8 cellular contexts compared by ENCODE assay signal in the genomic region with DNA sequence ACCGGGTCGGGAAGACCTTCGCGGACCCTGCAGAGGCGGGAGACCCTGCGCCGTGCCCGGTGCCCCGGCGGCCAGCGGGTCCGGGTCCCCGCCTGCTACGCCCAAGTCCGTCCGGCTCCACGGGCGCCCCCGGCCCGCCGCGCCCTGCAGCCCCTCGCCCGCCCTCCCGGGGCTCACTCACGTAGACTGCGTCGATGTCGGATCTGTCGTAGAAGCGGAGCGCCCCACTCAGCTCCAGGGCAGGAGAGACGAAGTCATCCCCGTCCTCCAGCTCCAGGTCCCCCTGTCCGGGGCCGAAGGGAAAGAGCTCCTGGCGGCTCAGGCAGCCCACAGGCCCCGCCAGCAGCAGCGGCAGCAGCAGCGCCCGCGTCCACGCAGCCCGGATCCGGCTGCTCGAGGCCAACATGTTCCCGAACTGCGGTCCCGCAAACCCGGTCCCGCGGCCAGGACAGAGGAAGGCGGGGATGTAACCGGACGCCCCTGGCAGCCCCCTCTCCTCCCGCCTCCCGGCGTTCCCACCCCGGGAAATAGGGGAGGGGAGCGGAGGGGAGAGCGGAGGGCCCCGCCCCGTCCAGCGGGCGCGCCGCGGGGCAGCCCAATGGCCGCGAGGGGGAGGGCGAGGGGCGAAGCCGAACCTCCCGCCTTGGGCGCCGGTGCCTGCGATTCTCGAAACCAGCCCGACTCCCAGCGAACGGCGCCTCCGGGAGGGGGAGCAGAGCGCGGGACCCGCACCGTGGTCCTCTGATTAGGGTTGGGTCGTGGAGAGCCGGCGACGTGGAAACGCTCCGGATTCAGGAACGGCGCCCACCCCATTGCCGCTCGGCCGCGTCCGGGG. TPM values are rescaled to one million over a fixed set of nuclear protein-coding genes. Genes with fewer than 3 reads are reported as not detected.
A peak's percentile ranks its signal among the peaks of the same experiment; 100 is the strongest.
DNase-seq lines count a peak whose midpoint lies in the region; ATAC-seq and TF ChIP-seq lines count a peak whose summit lies in the region.

A gene with protein sequence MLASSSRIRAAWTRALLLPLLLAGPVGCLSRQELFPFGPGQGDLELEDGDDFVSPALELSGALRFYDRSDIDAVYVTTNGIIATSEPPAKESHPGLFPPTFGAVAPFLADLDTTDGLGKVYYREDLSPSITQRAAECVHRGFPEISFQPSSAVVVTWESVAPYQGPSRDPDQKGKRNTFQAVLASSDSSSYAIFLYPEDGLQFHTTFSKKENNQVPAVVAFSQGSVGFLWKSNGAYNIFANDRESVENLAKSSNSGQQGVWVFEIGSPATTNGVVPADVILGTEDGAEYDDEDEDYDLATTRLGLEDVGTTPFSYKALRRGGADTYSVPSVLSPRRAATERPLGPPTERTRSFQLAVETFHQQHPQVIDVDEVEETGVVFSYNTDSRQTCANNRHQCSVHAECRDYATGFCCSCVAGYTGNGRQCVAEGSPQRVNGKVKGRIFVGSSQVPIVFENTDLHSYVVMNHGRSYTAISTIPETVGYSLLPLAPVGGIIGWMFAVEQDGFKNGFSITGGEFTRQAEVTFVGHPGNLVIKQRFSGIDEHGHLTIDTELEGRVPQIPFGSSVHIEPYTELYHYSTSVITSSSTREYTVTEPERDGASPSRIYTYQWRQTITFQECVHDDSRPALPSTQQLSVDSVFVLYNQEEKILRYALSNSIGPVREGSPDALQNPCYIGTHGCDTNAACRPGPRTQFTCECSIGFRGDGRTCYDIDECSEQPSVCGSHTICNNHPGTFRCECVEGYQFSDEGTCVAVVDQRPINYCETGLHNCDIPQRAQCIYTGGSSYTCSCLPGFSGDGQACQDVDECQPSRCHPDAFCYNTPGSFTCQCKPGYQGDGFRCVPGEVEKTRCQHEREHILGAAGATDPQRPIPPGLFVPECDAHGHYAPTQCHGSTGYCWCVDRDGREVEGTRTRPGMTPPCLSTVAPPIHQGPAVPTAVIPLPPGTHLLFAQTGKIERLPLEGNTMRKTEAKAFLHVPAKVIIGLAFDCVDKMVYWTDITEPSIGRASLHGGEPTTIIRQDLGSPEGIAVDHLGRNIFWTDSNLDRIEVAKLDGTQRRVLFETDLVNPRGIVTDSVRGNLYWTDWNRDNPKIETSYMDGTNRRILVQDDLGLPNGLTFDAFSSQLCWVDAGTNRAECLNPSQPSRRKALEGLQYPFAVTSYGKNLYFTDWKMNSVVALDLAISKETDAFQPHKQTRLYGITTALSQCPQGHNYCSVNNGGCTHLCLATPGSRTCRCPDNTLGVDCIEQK (minus strand): TSS at position 417 of the 835 bp plus-strand sequence. CDS start 11 bp downstream, at position 406.

- peak; percentile 39 for DNase-seq in stimulated activated CD4-positive, alpha-beta T cell treated with anti-CD3 and anti-CD28 coated beads, Interleukin-15, amount 100 ng/mL, for 24 hours
- DNase-seq in stimulated activated CD4-positive, alpha-beta T cell treated with anti-CD3 and anti-CD28 coated beads, Interleukin-4, amount 100 ng/mL, for 24 hours: no peak
- DNase-seq in MG63 (peak; percentile 84), activated T-cell treated with anti-CD3 and anti-CD28 coated beads for 48 hours (ENCODE audit: low read depth) (peak; percentile 10), epithelial cell of proximal tubule (ENCODE audit: low read depth) (no peak), mesothelial cell of epicardium (ENCODE audit: low spot score in 2 of 2, unreplicated experiment in 2 of 2) (peak; percentile 42 to 69)

- 3% methylated on average over 100 of the region's 100 CpGs for WGBS in thymus

- no peaks in the 10 kb centered on the region for H3K36me3 Mint-ChIP-seq in mesothelial cell of epicardium

- H3K27ac ChIP-seq in thymus (ENCODE audit: low read depth): peak within 1 kb of the TSS; percentile 52

- H3K27ac Mint-ChIP-seq in mesothelial cell of epicardium: peak within 1 kb of the TSS; percentile 77

- H3K9me3 ChIP-seq in MG63 (no peaks in the 10 kb centered on the region; the same call in 1 of the 2 replicates), thymus (ENCODE audit: control insufficient read depth) (no peaks in the 10 kb centered on the region)

- H3K36me3 ChIP-seq in MG63 (no peaks in the 10 kb centered on the region), thymus (ENCODE audit: control insufficient read depth, insufficient read depth) (no peaks in the 10 kb centered on the region)

- H3K27me3 ChIP-seq in MG63 (no peaks in the 10 kb centered on the region), thymus (ENCODE audit: control insufficient read depth, insufficient read depth) (peaks cover 36% of the 10 kb centered on the region)

- H3K9me3 Mint-ChIP-seq in mesothelial cell of epicardium: no peaks in the 10 kb centered on the region

- ATAC-seq in HG03342 (IDR thresholded peaks at IDR 0.05; ENCODE audit: unreplicated experiment): no peak

- TF ChIP-seq CTCF in epithelial cell of proximal tubule (conservative IDR thresholded peaks at IDR 0.05; ENCODE audit: low read depth, low read length): peak; percentile 17
- TF ChIP-seq CTCF in mesothelial cell of epicardium (IDR thresholded peaks at IDR 0.05; ENCODE audit: unreplicated experiment): no peak

- H3K4me1 ChIP-seq in thymus (ENCODE audit: control insufficient read depth, insufficient read depth, low read length): peaks cover 5% of the 10 kb centered on the region

- peaks cover 52% of the 10 kb centered on the region for H3K27me3 Mint-ChIP-seq in mesothelial cell of epicardium (ENCODE audit: low read depth)

- H3K4me3 Mint-ChIP-seq in mesothelial cell of epicardium: peak within 1 kb of the TSS; percentile 73

- H3K4me3 ChIP-seq in MG63 (peak within 1 kb of the TSS; percentile 64), epithelial cell of proximal tubule (ENCODE audit: low read depth, low read length) (peak within 1 kb of the TSS; percentile 70), thymus (ENCODE audit: low read length) (peak within 1 kb of the TSS; percentile 50)

- peaks cover 13% of the 10 kb centered on the region for H3K4me1 Mint-ChIP-seq in mesothelial cell of epicardium

RNA-seq across cellular contexts. Expression of the gene that starts here (rescaled TPM):
- total RNA-seq in MG63 (2014; rRNA removed; shearing (Covaris generic); ENCODE audit: low replicate concordance): 10.8 and 14.4 TPM in 2 replicates
- total RNA-seq in epithelial cell of proximal tubule (19.2 and 23.2 TPM in 2 replicates), mesothelial cell of epicardium (42.4 to 45.5 TPM (median 45.0 TPM) in 3 replicates)
- 10.9 TPM for polyA plus RNA-seq in thymus

Comparison
In these comparisons a context has a peak if more than half of its experiments do, and no peak if none do; other contexts are left out.
1. DNase-seq: peak in stimulated activated CD4-positive, alpha-beta T cell treated with anti-CD3 and anti-CD28 coated beads, Interleukin-15, amount 100 ng/mL, for 24 hours (single experiment), MG63 (single experiment), activated T-cell treated with anti-CD3 and anti-CD28 coated beads for 48 hours (single experiment) and mesothelial cell of epicardium (2 of 2); none in stimulated activated CD4-positive, alpha-beta T cell treated with anti-CD3 and anti-CD28 coated beads, Interleukin-4, amount 100 ng/mL, for 24 hours (single experiment) and epithelial cell of proximal tubule (single experiment).
2. Peak in every context shown above with its lines, with median percentiles within 50 percentile points of each other: H3K4me3 ChIP-seq.